Comparison of ENCODE assay signal across 1 cellular context in genomic region chr15:59172289-59172901, GRCh38.
TF ChIP-seq lines count a peak whose summit lies in the region.

No MANE protein-coding gene starts in this region.

TF ChIP-seq in GM23338, 12 proteins besides CTCF, POLR2A, EP300 and RAD21 (continued from another document):
- TF ChIP-seq ZNF462 (CRISPR knock-in tag; IDR thresholded peaks at IDR 0.05): no peak
- TF ChIP-seq POLR2AphosphoS5 (IDR thresholded peaks at IDR 0.05; ENCODE audit: low read depth): no peak
- no peak for TF ChIP-seq ZNF114 (CRISPR knock-in tag; IDR thresholded peaks at IDR 0.05)
